ENCODE assay signal across 8 cellular contexts in the genomic region with DNA sequence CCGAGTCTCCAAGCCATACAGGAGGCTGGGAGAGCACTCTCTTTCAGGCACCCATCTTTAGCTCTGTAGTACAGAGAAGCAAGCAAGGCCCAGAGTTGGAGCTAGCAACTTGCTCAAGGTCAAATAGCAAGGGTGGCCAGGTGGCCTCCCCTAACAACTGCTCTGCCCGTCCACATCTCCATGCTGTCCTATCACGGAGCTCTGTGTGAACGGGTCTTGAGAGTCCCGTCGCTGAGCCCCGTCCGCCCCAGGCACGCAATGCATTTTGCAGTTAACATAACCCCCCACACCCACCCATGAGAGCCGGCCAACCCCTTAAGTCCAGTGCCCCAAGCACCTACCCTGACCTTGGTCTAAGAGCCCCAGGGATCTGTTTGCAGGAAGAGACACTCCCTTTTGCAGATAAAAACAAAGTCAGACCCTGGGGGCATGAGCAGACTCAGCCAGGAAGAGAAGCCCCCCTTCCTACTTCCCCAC. TPM values are rescaled to one million over a fixed set of nuclear protein-coding genes. Genes with fewer than 3 reads are reported as not detected.
A peak's percentile ranks its signal among the peaks of the same experiment; 100 is the strongest.
DNase-seq lines count a peak whose midpoint lies in the region; ATAC-seq, FAIRE-seq and TF ChIP-seq lines count a peak whose summit lies in the region.

No MANE protein-coding gene starts in this region.

- H3K4me1 ChIP-seq in A549 (peaks cover 53% of the 10 kb centered on the region), adipocyte (ENCODE audit: control insufficient read depth, insufficient read depth, low read length) (peaks cover 30% of the 10 kb centered on the region), thyroid gland (peaks cover 49 to 57% of the 10 kb centered on the region in 2 donors)

- POLR2A ChIA-PET in A549 (lab: Yijun Ruan, JAX), result interaction anchor here (0.7 to 1.3 kb wide), 3 partner anchors 62 to 88 kb away, joined by 3 to 10 read pairs (median 5); a partner anchor contains a TSS

- no peaks in the 10 kb centered on the region for H3K9me3 ChIP-seq in A549
- H3K9me3 ChIP-seq in adipocyte (ENCODE audit: control insufficient read depth, low read length), result no peaks in the 10 kb centered on the region
- no peaks in the 10 kb centered on the region for H3K9me3 ChIP-seq in thyroid gland

- no peaks in the 10 kb centered on the region for H3K27me3 ChIP-seq in H7 (ENCODE audit: control insufficient read depth, insufficient read depth, low read length)
- no peaks in the 10 kb centered on the region for H3K27me3 ChIP-seq in adipocyte (replicated peaks; ENCODE audit: control insufficient read depth, insufficient read depth, low read length)
- no peaks in the 10 kb centered on the region for H3K27me3 ChIP-seq in thyroid gland

- TF ChIP-seq EP300 in A549 (IDR thresholded peaks at IDR 0.05), result no peak

- no peak for TF ChIP-seq CTCF in A549 (IDR thresholded peaks at IDR 0.05)
- no peak for TF ChIP-seq CTCF in thyroid gland (IDR thresholded peaks at IDR 0.05)

- peaks cover 19% of the 10 kb centered on the region for H3K36me3 ChIP-seq in H7 (replicated peaks; ENCODE audit: control insufficient read depth, insufficient read depth, low read length)
- peaks cover 11% of the 10 kb centered on the region for H3K36me3 ChIP-seq in adipocyte (ENCODE audit: control insufficient read depth, insufficient read depth, low read length, severe bottlenecking)
- H3K36me3 ChIP-seq in thyroid gland, result peaks cover 4 to 8% of the 10 kb centered on the region in 2 donors

- TF ChIP-seq POLR2A in A549 (IDR thresholded peaks at IDR 0.05; ENCODE audit: low read length), result no peak
- TF ChIP-seq POLR2A in thyroid gland (IDR thresholded peaks at IDR 0.05), result no peak

- no peak for DNase-seq in A549 (ENCODE audit: low read depth in 1 of 2, low spot score in 1 of 2)
- DNase-seq in H7, result peak; percentile 50
- DNase-seq in adipocyte (ENCODE audit: low read depth), result peak; percentile 31
- peak; percentile 52 for DNase-seq in left kidney (ENCODE audit: low read depth, low spot score)
- peak in 1 of 2 donors; percentile 19 for DNase-seq in thyroid gland
- no peak for DNase-seq in stimulated activated CD4-positive, alpha-beta T cell treated with anti-CD3 and anti-CD28 coated beads, Interleukin-1b, Interleukin-23, amount 100 ng/mL, for 48 hours
- DNase-seq in kidney tubule cell (ENCODE audit: low spot score), result no peak

- H3K27ac ChIP-seq in A549 (peak overlapping the region; percentile 95 to 97), thyroid gland (peak overlapping the region; percentile 90 to 97 (median 96))

- H3K9ac ChIP-seq in adipocyte (ENCODE audit: low read length), result peak overlapping the region; percentile 94

- FAIRE-seq in A549 (lab: Jason Lieb, UNC), result no peak

- WGBS in A549 (ENCODE audit: missing lambda C conversion rate), result 8% methylated on average over 10 of the region's 10 CpGs
- 1 to 8% methylated on average over 10 of the region's 10 CpGs for WGBS in thyroid gland, 2 donors

- CTCF ChIA-PET in A549 (lab: Yijun Ruan, JAX), result interaction anchor here (1.1 to 6.2 kb wide), 5 partner anchors 22 to 806 kb away, joined by 3 to 37 read pairs (median 5); a partner anchor contains a TSS

- no peak for ATAC-seq in A549
- no peak for ATAC-seq in GM19395 (IDR thresholded peaks at IDR 0.05; ENCODE audit: unreplicated experiment)

- H3K4me3 ChIP-seq in A549, result peak overlapping the region; percentile 84
- peak overlapping the region; percentile 99 for H3K4me3 ChIP-seq in H7 (ENCODE audit: insufficient read depth, low read depth, low read length)
- H3K4me3 ChIP-seq in adipocyte (ENCODE audit: low read length), result peak overlapping the region; percentile 99
- peak overlapping the region; percentile 68 to 92 (median 87) for H3K4me3 ChIP-seq in thyroid gland (replicated peaks in 1 of 3)

- peak overlapping the region; percentile 97 for H3K4me2 ChIP-seq in A549

- TF ChIP-seq RAD21 in A549 (conservative IDR thresholded peaks at IDR 0.05 in 1 of 2, IDR thresholded peaks at IDR 0.05 in 1 of 2), result no peak

- intact Hi-C loops in thyroid gland (cut with DNase I), result no loop called here

TF ChIP-seq in A549, 52 proteins besides CTCF, POLR2A, EP300 and RAD21:
- peak; percentile 14; the same call in 1 of the 2 replicates for TF ChIP-seq ESRRA (IDR thresholded peaks at IDR 0.05; ENCODE audit: borderline replicate concordance, low read length)
- TF ChIP-seq ZNF302 (CRISPR knock-in tag; IDR thresholded peaks at IDR 0.05), result no peak

RNA-seq across cellular contexts. Expression of a gene that starts 1.5 kb away (rescaled TPM):
- polyA plus RNA-seq in A549 (2011; rRNA removed) (9.2 and 9.9 TPM in 2 replicates), A549 (2017; fragmentation: RNase III; extraction: RNeasy Plus Mini Kit Qiagen cat#74134 plus additional on column Dnase treatment) (30.4 to 35.8 TPM (median 32.7 TPM) in 3 replicates)
- 26.5 and 39.3 TPM in 2 replicates for polyA plus RNA-seq in A549 (2012; cell fraction: cytosol; rRNA removed)
- polyA plus RNA-seq in A549 (2012; cell fraction: nucleus; rRNA removed), result 125 and 153 TPM in 2 replicates
- polyA minus RNA-seq in A549 (2011; rRNA and poly(A)+ RNA removed), result 6.4 and 10.0 TPM in 2 replicates
- 67.4 and 75.6 TPM in 2 replicates for total RNA-seq in H7 (2014; rRNA removed; shearing (Covaris generic))
- 10 to 100 TPM; 12.1 to 27.3 (median 22.4) TPM for total RNA-seq in thyroid gland

RNA-seq across cellular contexts. Expression of a gene that starts 13.4 kb away (rescaled TPM):
- polyA plus RNA-seq in A549 (2011; rRNA removed) (0.08 and 0.09 TPM in 2 replicates), A549 (2017; fragmentation: RNase III; extraction: RNeasy Plus Mini Kit Qiagen cat#74134 plus additional on column Dnase treatment) (not detected in 3 replicates)
- 0.01 TPM in 1 of 2 replicates, not detected in the other for polyA plus RNA-seq in A549 (2012; cell fraction: cytosol; rRNA removed)
- polyA plus RNA-seq in A549 (2012; cell fraction: nucleus; rRNA removed), result 0.10 and 0.38 TPM in 2 replicates
- 0.10 and 0.12 TPM in 2 replicates for polyA minus RNA-seq in A549 (2011; rRNA and poly(A)+ RNA removed)
- 0.04 and 0.21 TPM in 2 replicates for total RNA-seq in H7 (2014; rRNA removed; shearing (Covaris generic))
- total RNA-seq in thyroid gland, result under 1 TPM in 1 of 4 donors, not detected in 3; 0.11 TPM

Comparison
In these comparisons a context has a peak if more than half of its experiments do, and no peak if none do; other contexts are left out.
1. DNase-seq: peak in H7 (single experiment), adipocyte (single experiment) and left kidney (single experiment); none in A549 (0 of 2), stimulated activated CD4-positive, alpha-beta T cell treated with anti-CD3 and anti-CD28 coated beads, Interleukin-1b, Interleukin-23, amount 100 ng/mL, for 48 hours (single experiment) and kidney tubule cell (single experiment).
2. Peak in every context shown above with its lines, with median percentiles within 50 percentile points of each other: H3K4me3 ChIP-seq.